ENCODE assay signal across 8 cellular contexts in the genomic region with DNA sequence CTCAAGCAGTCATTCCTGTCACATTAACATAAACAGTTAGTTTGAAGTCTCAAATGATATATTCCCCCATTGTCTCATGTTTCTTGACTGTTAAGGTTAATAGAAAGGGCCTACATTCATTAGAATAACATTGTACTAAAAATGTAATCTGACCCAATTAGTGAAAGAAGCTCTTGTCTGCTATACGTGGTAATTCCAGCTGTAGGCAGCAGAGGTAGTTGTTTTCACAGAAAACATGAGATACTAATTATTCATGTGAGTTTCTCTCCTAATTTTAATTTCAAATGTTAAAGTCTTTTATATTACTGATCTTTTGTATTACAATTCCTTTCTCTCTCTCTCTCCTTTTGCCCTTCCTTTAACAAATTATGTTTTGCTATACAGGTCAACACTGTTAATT. TPM values are rescaled to one million over a fixed set of nuclear protein-coding genes. Genes with fewer than 3 reads are reported as not detected.
DNase-seq lines count a peak whose midpoint lies in the region; ATAC-seq and TF ChIP-seq lines count a peak whose summit lies in the region.

No MANE protein-coding gene starts in this region.

- H3K9ac ChIP-seq in PC-3 (ENCODE audit: low read length) = no peak overlapping the region
- H3K9ac ChIP-seq in smooth muscle cell (ENCODE audit: low read depth) = no peak overlapping the region

- POLR2A ChIA-PET in PC-3 (lab: Charles Lee; ENCODE audit: unreplicated experiment) = no interaction called here

- H3F3A ChIP-seq in PC-3 (ENCODE audit: low read length, unreplicated experiment) (no peaks in the 10 kb centered on the region), smooth muscle cell (ENCODE audit: low read depth) (no peaks in the 10 kb centered on the region)

- H4K20me1 ChIP-seq in PC-3 (ENCODE audit: low read length) (no peaks in the 10 kb centered on the region), smooth muscle cell (ENCODE audit: low read depth) (no peaks in the 10 kb centered on the region)

- no peaks in the 10 kb centered on the region for H3K9me3 ChIP-seq in PC-3 (ENCODE audit: low read length)
- H3K9me3 ChIP-seq in smooth muscle cell (replicated peaks; ENCODE audit: low read depth) = no peaks in the 10 kb centered on the region

- CTCF ChIA-PET in PC-3 (lab: Charles Lee) = interaction anchor here (1.0 kb wide), 1 partner anchor 213 kb away, joined by 3 read pairs; no protein-coding TSS in a partner anchor

- no peak overlapping the region for H2AFZ ChIP-seq in PC-3 (ENCODE audit: low read length)
- H2AFZ ChIP-seq in smooth muscle cell (ENCODE audit: low read depth) = no peak overlapping the region

- H3K36me3 ChIP-seq in PC-3 (ENCODE audit: low read depth, low read length) (no peaks in the 10 kb centered on the region), smooth muscle cell (ENCODE audit: low read depth) (no peaks in the 10 kb centered on the region)

- ATAC-seq in PC-3 = 0 out of 2 replicates have a peak, but pooled peaks have one; percentile 27
- ATAC-seq in HG02763 (IDR thresholded peaks at IDR 0.05; ENCODE audit: unreplicated experiment) = no peak

- H3K4me2 ChIP-seq in PC-3 (ENCODE audit: low read length) (no peak overlapping the region), smooth muscle cell (no peak overlapping the region)

- H3K27me3 ChIP-seq in PC-3 (ENCODE audit: low read length) (no peaks in the 10 kb centered on the region), smooth muscle cell (ENCODE audit: low read depth) (no peaks in the 10 kb centered on the region)

- no peaks in the 10 kb centered on the region for H3K4me1 ChIP-seq in PC-3 (ENCODE audit: insufficient read depth, low read length)
- H3K4me1 ChIP-seq in smooth muscle cell (ENCODE audit: low read depth) = no peaks in the 10 kb centered on the region

- TF ChIP-seq CTCF in AG10803 (conservative IDR thresholded peaks at IDR 0.05; ENCODE audit: low read length) = peak; percentile 71
- peak; percentile 22 for TF ChIP-seq CTCF in GM20000 (IDR thresholded peaks at IDR 0.05; ENCODE audit: extremely low read depth, missing control alignments)
- TF ChIP-seq CTCF in PC-3 (conservative IDR thresholded peaks at IDR 0.05; ENCODE audit: low read depth, low read length) = peak; percentile 67
- TF ChIP-seq CTCF in fibroblast of mammary gland (conservative IDR thresholded peaks at IDR 0.05; ENCODE audit: control insufficient read depth, insufficient read depth, low read depth, low read length) = peak; percentile 82
- peak; percentile 51 for TF ChIP-seq CTCF in smooth muscle cell (IDR thresholded peaks at IDR 0.05; ENCODE audit: borderline replicate concordance, insufficient read depth, poor library complexity, severe bottlenecking)

- no peaks in the 10 kb centered on the region for H3K79me2 ChIP-seq in PC-3 (ENCODE audit: low read length)
- no peaks in the 10 kb centered on the region for H3K79me2 ChIP-seq in smooth muscle cell (ENCODE audit: low read depth)

- DNase-seq in AG10803 (ENCODE audit: low read depth) = peak; percentile 42
- peak; percentile 18 for DNase-seq in GM20000 (ENCODE audit: low spot score)
- DNase-seq in PC-3 = peak; percentile 42
- DNase-seq in fibroblast of mammary gland (ENCODE audit: low read depth) = peak; percentile 59
- no peak for DNase-seq in smooth muscle cell (lab: John Stamatoyannopoulos, UW; ENCODE audit: unreplicated experiment)
- no peak for DNase-seq in islet precursor cell
- DNase-seq in cerebellum (ENCODE audit: low spot score) = no peak

- no peak overlapping the region for H3K4me3 ChIP-seq in AG10803 (ENCODE audit: low read length)
- no peak overlapping the region for H3K4me3 ChIP-seq in PC-3 (ENCODE audit: low read length)
- no peak overlapping the region for H3K4me3 ChIP-seq in fibroblast of mammary gland (ENCODE audit: control insufficient read depth, low read depth, low read length)
- H3K4me3 ChIP-seq in smooth muscle cell = no peak overlapping the region

- intact Hi-C loops in PC-3 (cut with micrococcal nuclease) = loop anchor here (1.0 to 5.0 kb wide), 2 partner anchors 212 to 645 kb away; no protein-coding TSS in a partner anchor

- WGBS in smooth muscle cell (ENCODE audit: low lambda C conversion rate) = 9% methylated on average over 1 of the region's 1 CpG

- H3K27ac ChIP-seq in PC-3 (ENCODE audit: low read length) (no peak overlapping the region), smooth muscle cell (ENCODE audit: low read depth) (no peak overlapping the region)

- no peaks in the 10 kb centered on the region for H3K9me2 ChIP-seq in PC-3 (replicated peaks; ENCODE audit: low read length)

- BruUV-seq in PC-3 (replicated peaks; lab: Mats Ljungman, UMichigan) = no TSS peak

RNA-seq across cellular contexts. Expression of a gene that starts 26.0 kb away (rescaled TPM):
- 25.7 and 26.3 TPM in 2 replicates for total RNA-seq in PC-3 (2014; rRNA removed)
- 73.5 and 76.3 TPM in 2 replicates for total RNA-seq in smooth muscle cell
- polyA plus RNA-seq in smooth muscle cell = 31.7 and 36.9 TPM in 2 replicates
- 35.0 TPM for total RNA-seq in cerebellum

RNA-seq across cellular contexts. Expression of a gene that starts 40.0 kb away (rescaled TPM):
- total RNA-seq in PC-3 (2014; rRNA removed) (25.5 and 26.4 TPM in 2 replicates), smooth muscle cell (45.6 and 57.9 TPM in 2 replicates), cerebellum (187 TPM)
- polyA plus RNA-seq in smooth muscle cell = 19.1 and 21.0 TPM in 2 replicates

Comparison
In these comparisons a context has a peak if more than half of its experiments do, and no peak if none do; other contexts are left out.
1. DNase-seq: peak in AG10803 (single experiment), GM20000 (single experiment), PC-3 (single experiment) and fibroblast of mammary gland (single experiment); none in smooth muscle cell (single experiment), islet precursor cell (single experiment) and cerebellum (single experiment).
2. CTCF ChIP-seq: peak in every context shown above with its lines; median percentile 82 in fibroblast of mammary gland; 71 in AG10803; 67 in PC-3; 51 in smooth muscle cell; 22 in GM20000.